In the genomic region with DNA sequence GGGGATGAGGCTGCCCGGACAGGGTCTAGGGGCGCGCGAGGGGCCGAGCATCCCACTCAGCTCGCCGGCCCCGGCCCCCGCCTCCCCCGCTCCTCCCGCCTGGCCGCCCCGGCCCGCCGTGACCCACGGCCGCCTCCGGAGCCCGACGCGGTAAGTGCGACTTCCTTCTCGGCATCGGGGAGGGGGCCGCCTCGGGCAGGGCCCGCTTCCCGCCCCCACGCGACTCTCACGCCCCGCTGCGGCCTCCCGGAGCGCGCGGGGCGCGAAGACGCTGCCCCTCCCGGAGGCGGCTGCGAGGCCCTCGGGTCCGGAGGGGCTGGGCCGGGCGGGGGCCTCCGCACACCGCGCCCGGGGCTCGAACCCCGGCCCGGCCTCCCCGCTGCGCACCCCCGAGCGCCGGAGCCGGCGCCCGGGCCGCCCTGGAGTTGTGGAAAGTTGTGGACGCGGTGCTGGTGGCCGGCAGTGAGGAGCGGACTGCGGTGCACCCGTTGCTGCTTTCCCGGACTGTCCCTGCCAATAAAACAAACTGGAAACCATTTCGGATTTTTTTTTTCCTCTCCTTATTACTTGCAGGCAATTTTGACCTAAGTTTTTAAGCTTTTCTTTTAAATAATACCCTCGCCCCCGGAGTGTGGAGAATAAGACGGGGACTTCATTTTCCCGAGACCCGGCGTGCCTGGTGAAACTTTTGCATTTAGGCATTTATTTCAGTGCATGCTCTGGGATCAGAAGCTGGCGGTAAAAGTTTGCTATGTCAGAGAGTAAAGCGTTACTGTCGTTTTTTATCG, we compare ENCODE assay signal across 8 cellular contexts. TPM values are rescaled to one million over a fixed set of nuclear protein-coding genes. Genes with fewer than 3 reads are reported as not detected.
DNase-seq lines count a peak whose midpoint lies in the region; ATAC-seq and TF ChIP-seq lines count a peak whose summit lies in the region.

No MANE protein-coding gene starts in this region.

- H4K20me1 ChIP-seq in KMS-11 (ENCODE audit: insufficient read depth) (no peaks in the 10 kb centered on the region), osteoblast (ENCODE audit: insufficient read depth, low read length) (peaks cover 3% of the 10 kb centered on the region)

- H3K4me3 ChIP-seq in KMS-11 (IDR thresholded peaks at IDR 0.05; ENCODE audit: insufficient read depth, low read depth, low read length) (no peak overlapping the region), osteoblast (ENCODE audit: insufficient read depth, low read length) (peak overlapping the region; percentile 77)

- H3K4me1 ChIP-seq in KMS-11 (ENCODE audit: low read depth, poor library complexity, severe bottlenecking) (peaks cover 25% of the 10 kb centered on the region), osteoblast (ENCODE audit: insufficient read depth, low read length) (peaks cover 31% of the 10 kb centered on the region)

- POLR2A ChIA-PET in GM10248 (lab: Yijun Ruan, JAX): interaction anchor here (0.6 to 1.2 kb wide), 3 partner anchors 15 to 284 kb away, joined by 3 to 7 read pairs (median 5); no protein-coding TSS in a partner anchor

- no peak for TF ChIP-seq CTCF in KMS-11 (conservative IDR thresholded peaks at IDR 0.05; ENCODE audit: low read depth, low read length)
- TF ChIP-seq CTCF in osteoblast (IDR thresholded peaks at IDR 0.05; ENCODE audit: extremely low read depth, low read depth, low read length): no peak
- no peak for TF ChIP-seq CTCF in GM10248 (IDR thresholded peaks at IDR 0.05; ENCODE audit: control extremely low read depth, extremely low read depth, low read depth, missing control alignments)

- H3K4me2 ChIP-seq in KMS-11 (peak overlapping the region; percentile 51), osteoblast (ENCODE audit: insufficient read depth, low read length) (peak overlapping the region; percentile 82)

- DNase-seq in COLO668 (lab: John Stamatoyannopoulos, UW; ENCODE audit: unreplicated experiment) (peak; percentile 57), globus pallidus (ENCODE audit: low spot score) (peak; percentile 45), osteoblast (ENCODE audit: insufficient read length, low spot score, missing footprints) (peak; percentile 79), GM10248 (ENCODE audit: extremely low spot score) (no peak)
- DNase-seq in activated naive CD4-positive, alpha-beta T cell treated with Interleukin-2 at 50 U/mL for 16 hours: peak; percentile 47
- no peak for DNase-seq in NK-92 treated with Interleukin-12 subunit alpha and Interleukin-12 subunit beta, amount 100 ng/mL, for 24 hours (lab: John Stamatoyannopoulos, UW)

- H2AFZ ChIP-seq in KMS-11 (ENCODE audit: low read depth) (peak overlapping the region; percentile 26; the same call in 1 of the 2 replicates), osteoblast (ENCODE audit: low read length) (peak overlapping the region; percentile 66)

- peak overlapping the region; percentile 44; the same call in 1 of the 2 replicates for H3K9ac ChIP-seq in KMS-11

- no peaks in the 10 kb centered on the region for H3K36me3 ChIP-seq in KMS-11 (ENCODE audit: insufficient read depth)
- H3K36me3 ChIP-seq in osteoblast (ENCODE audit: insufficient read depth, low read length): no peaks in the 10 kb centered on the region

- no peaks in the 10 kb centered on the region for H3K9me3 ChIP-seq in osteoblast (ENCODE audit: low read depth, low read length)

- H3K27me3 ChIP-seq in KMS-11 (ENCODE audit: insufficient read depth, low read depth) (no peaks in the 10 kb centered on the region), osteoblast (ENCODE audit: insufficient read depth, low read length) (no peaks in the 10 kb centered on the region)

- CTCF ChIA-PET in GM10248 (lab: Yijun Ruan, JAX): interaction anchor here (1.3 to 2.6 kb wide), 7 partner anchors 10 to 184 kb away, joined by 3 to 11 read pairs (median 6); no protein-coding TSS in a partner anchor

- H3K79me2 ChIP-seq in KMS-11 (ENCODE audit: insufficient read depth, low read depth) (no peaks in the 10 kb centered on the region), osteoblast (ENCODE audit: insufficient read depth, low read length) (peaks cover 40% of the 10 kb centered on the region)

- H3K27ac ChIP-seq in KMS-11 (peak overlapping the region; percentile 46; the same call in 1 of the 2 replicates), osteoblast (ENCODE audit: low read depth, low read length) (peak overlapping the region; percentile 70)

- ATAC-seq in GM19455 (IDR thresholded peaks at IDR 0.05; ENCODE audit: unreplicated experiment): peak; percentile 30

RNA-seq across cellular contexts. Expression of a gene that starts 12.9 kb away (rescaled TPM):
- total RNA-seq in osteoblast: under 0.01 TPM in 1 of 2 replicates, not detected in the other

RNA-seq across cellular contexts. Expression of a gene that starts 16.9 kb away (rescaled TPM):
- 65.1 and 95.5 TPM in 2 replicates for total RNA-seq in osteoblast

Comparison
In these comparisons a context has a peak if more than half of its experiments do, and no peak if none do; other contexts are left out.
1. DNase-seq: peak in COLO668 (single experiment), activated naive CD4-positive, alpha-beta T cell treated with Interleukin-2 at 50 U/mL for 16 hours (single experiment), globus pallidus (single experiment) and osteoblast (single experiment); none in GM10248 (single experiment) and NK-92 treated with Interleukin-12 subunit alpha and Interleukin-12 subunit beta, amount 100 ng/mL, for 24 hours (single experiment).